8 cellular contexts compared by ENCODE assay signal in the genomic region with DNA sequence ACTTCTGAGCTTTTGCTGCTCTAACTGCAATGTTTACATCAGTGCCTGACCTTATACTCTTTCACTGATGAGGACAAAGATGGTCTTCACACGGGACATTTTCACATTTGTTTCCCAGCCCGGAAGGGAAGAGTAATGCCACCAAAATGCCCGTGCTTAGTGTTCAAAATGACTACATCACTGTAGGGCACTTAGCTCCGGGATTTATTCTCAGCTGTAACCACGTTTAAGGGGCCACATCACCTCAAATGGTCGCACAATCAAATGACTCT. TPM values are rescaled to one million over a fixed set of nuclear protein-coding genes. Genes with fewer than 3 reads are reported as not detected.
A peak's percentile ranks its signal among the peaks of the same experiment; 100 is the strongest.
DNase-seq lines count a peak whose midpoint lies in the region; ATAC-seq and TF ChIP-seq lines count a peak whose summit lies in the region.

No MANE protein-coding gene starts in this region.

- H3K36me3 ChIP-seq in A673 (ENCODE audit: insufficient read depth, low read length, poor library complexity, severe bottlenecking) (no peaks in the 10 kb centered on the region), mammary epithelial cell (ENCODE audit: insufficient read depth, low read length) (no peaks in the 10 kb centered on the region), muscle layer of colon (ENCODE audit: insufficient read depth, low read length) (no peaks in the 10 kb centered on the region)

- POLR2A ChIA-PET in A673 (lab: Charles Lee; ENCODE audit: low non-redundant PET): interaction anchor here (0.5 to 0.7 kb wide), 3 partner anchors 14 to 334 kb away, joined by 3 to 10 read pairs (median 3); no protein-coding TSS in a partner anchor

- dilution Hi-C loops in mammary epithelial cell (cut with HindIII; ENCODE audit: low sequenced_read_pairs): no loop called here

- TF ChIP-seq CTCF in A673 (conservative IDR thresholded peaks at IDR 0.05; ENCODE audit: low read depth, low read length): no peak
- TF ChIP-seq CTCF in HL-60 (IDR thresholded peaks at IDR 0.05; ENCODE audit: insufficient read depth, low read length): no peak
- TF ChIP-seq CTCF in mammary epithelial cell (conservative IDR thresholded peaks at IDR 0.05 in 1 of 2, IDR thresholded peaks at IDR 0.05 in 1 of 2; ENCODE audit: extremely low read depth in 1 of 2, insufficient read depth in 1 of 2, low read depth in 1 of 2, low read length in 2 of 2): no peak

- BruUV-seq in A673 (replicated peaks; lab: Mats Ljungman, UMichigan) (TSS peak; percentile 96), mammary epithelial cell (replicated peaks; lab: Mats Ljungman, UMichigan) (TSS peak; percentile 75)

- H3K4me3 ChIP-seq in A673 (ENCODE audit: low read depth, low read length, poor library complexity, severe bottlenecking) (peak overlapping the region; percentile 54), HL-60 (replicated peaks; ENCODE audit: insufficient read depth, low read length) (peak overlapping the region; percentile 51), mammary epithelial cell (replicated peaks in 1 of 3; ENCODE audit: insufficient read depth in 1 of 3, low read depth in 2 of 3, low read length in 3 of 3) (peak overlapping the region in 1 of 3 experiments; percentile 32), muscle layer of colon (ENCODE audit: low read depth in 1 of 2, low read length in 2 of 2) (peak overlapping the region; percentile 49 to 51)

- no peaks in the 10 kb centered on the region for H4K20me1 ChIP-seq in mammary epithelial cell (ENCODE audit: insufficient read depth, low read length)

- peak overlapping the region; percentile 23 for H2AFZ ChIP-seq in mammary epithelial cell (ENCODE audit: low read depth, low read length)

- in situ Hi-C loops in mammary epithelial cell (cut with MboI; ENCODE audit: low sequenced_read_pairs in 2 of 2): loop anchor here in 1 of 2 donors (5.0 kb wide), 1 partner anchor 97 kb away; the partner anchor contains the start of gene EMP1

- H3K9ac ChIP-seq in mammary epithelial cell (ENCODE audit: insufficient read depth, low read length): peak overlapping the region; percentile 97
- H3K9ac ChIP-seq in muscle layer of colon (ENCODE audit: low read length): peak overlapping the region; percentile 37

- DNase-seq in A673 (ENCODE audit: low spot score) (no peak), HL-60 (ENCODE audit: low read depth in 1 of 2, low spot score in 1 of 2) (no peak), mammary epithelial cell (no peak), T-helper 9 cell (no peak), UCSD-AML1 (lab: John Stamatoyannopoulos, UW; ENCODE audit: unreplicated experiment) (no peak), DMS53 (lab: John Stamatoyannopoulos, UW) (no peak)

- peak overlapping the region; percentile 74 for H3K4me2 ChIP-seq in mammary epithelial cell (ENCODE audit: insufficient read depth, low read depth, low read length)

- no peaks in the 10 kb centered on the region for H3K27me3 ChIP-seq in A673 (replicated peaks; ENCODE audit: insufficient read depth, low read depth, low read length, poor library complexity)
- H3K27me3 ChIP-seq in HL-60 (ENCODE audit: insufficient read depth, poor library complexity, severe bottlenecking): no peaks in the 10 kb centered on the region
- H3K27me3 ChIP-seq in mammary epithelial cell (ENCODE audit: insufficient read depth, low read length): no peaks in the 10 kb centered on the region
- H3K27me3 ChIP-seq in muscle layer of colon (ENCODE audit: control insufficient read depth in 1 of 2, insufficient read depth in 2 of 2, low read length in 2 of 2): no peaks in the 10 kb centered on the region

- H3K9me3 ChIP-seq in A673 (ENCODE audit: low read depth, low read length, poor library complexity, severe bottlenecking) (no peaks in the 10 kb centered on the region), mammary epithelial cell (replicated peaks; ENCODE audit: insufficient read depth, low read length) (no peaks in the 10 kb centered on the region), muscle layer of colon (ENCODE audit: low read length) (no peaks in the 10 kb centered on the region)

- 0% methylated on average over 6 of the region's 6 CpGs for WGBS in mammary epithelial cell (ENCODE audit: low coverage, missing lambda C conversion rate)

- H3K4me1 ChIP-seq in A673 (ENCODE audit: insufficient read depth, low read length, poor library complexity, severe bottlenecking): peaks cover 44% of the 10 kb centered on the region
- H3K4me1 ChIP-seq in mammary epithelial cell (ENCODE audit: insufficient read depth, low read length): peaks cover 54% of the 10 kb centered on the region
- H3K4me1 ChIP-seq in muscle layer of colon (ENCODE audit: insufficient read depth, low read length): peaks cover 32% of the 10 kb centered on the region

- no peaks in the 10 kb centered on the region for H3K79me2 ChIP-seq in mammary epithelial cell (ENCODE audit: insufficient read depth, low read length)

- CTCF ChIA-PET in A673 (lab: Charles Lee): interaction anchor here (0.7 to 2.0 kb wide), 2 partner anchors 108 to 335 kb away, joined by 5 to 11 read pairs; no protein-coding TSS in a partner anchor
- CTCF ChIA-PET in mammary epithelial cell (lab: Charles Lee; ENCODE audit: low non-redundant PET): no interaction called here

- H3K27ac ChIP-seq in A673 (ENCODE audit: low read depth, low read length, poor library complexity, severe bottlenecking) (peak overlapping the region; percentile 91), HL-60 (replicated peaks) (peak overlapping the region; percentile 98), mammary epithelial cell (ENCODE audit: insufficient read depth, low read depth, low read length) (peak overlapping the region; percentile 100), muscle layer of colon (ENCODE audit: low read depth, low read length) (peak overlapping the region; percentile 72)

- ATAC-seq in HG03432 (IDR thresholded peaks at IDR 0.05; ENCODE audit: unreplicated experiment): no peak

- intact Hi-C loops in A673 (cut with micrococcal nuclease; ENCODE audit: unreplicated experiment) (no loop called here), mammary epithelial cell (cut with micrococcal nuclease) (no loop called here)

RNA-seq across cellular contexts. Expression of gene GSG1, which starts 2.9 kb away (rescaled TPM):
- 0.24 TPM in 1 of 2 replicates, not detected in the other for total RNA-seq in A673 (2021)
- not detected for total RNA-seq in mammary epithelial cell
- 0.06 TPM for polyA plus RNA-seq in mammary epithelial cell
- not detected for polyA minus RNA-seq in mammary epithelial cell

RNA-seq across cellular contexts. Expression of gene FAM234B, which starts 56.4 kb away (rescaled TPM):
- 11.8 and 13.2 TPM in 2 replicates for total RNA-seq in A673 (2021)
- 1 to 10 TPM; 8.3 to 9.5 TPM for total RNA-seq in mammary epithelial cell
- polyA plus RNA-seq in mammary epithelial cell: 5.1 TPM
- 17.0 TPM for polyA minus RNA-seq in mammary epithelial cell
